In genomic region chr11:75445315-75445953, GRCh38 we compare ENCODE assay signal across 8 cellular contexts. TPM values are rescaled to one million over a fixed set of nuclear protein-coding genes. Genes with fewer than 3 reads are reported as not detected.
A peak's percentile ranks its signal among the peaks of the same experiment; 100 is the strongest.
DNase-seq lines count a peak whose midpoint lies in the region; ATAC-seq lines count a peak whose summit lies in the region.

No MANE protein-coding gene starts in this region.

- in situ Hi-C loops in SK-MEL-5 (cut with HindIII; ENCODE audit: low pct_unique_long_range_greater_than_20kb, low sequenced_read_pairs) = no loop called here

- intact Hi-C loops in Right ventricle myocardium superior (cut with DNase I) = no loop called here

- peak; percentile 57 for ATAC-seq in HG02588 (IDR thresholded peaks at IDR 0.05; ENCODE audit: unreplicated experiment)
- ATAC-seq in Right ventricle myocardium superior (ENCODE audit: poor library complexity) = peak; percentile 79
- no peak for ATAC-seq in HG02973 (IDR thresholded peaks at IDR 0.05; ENCODE audit: unreplicated experiment)

- DNase-seq in DMS53 (lab: John Stamatoyannopoulos, UW) (peak; percentile 88), SK-MEL-5 (ENCODE audit: low read depth, low spot score) (peak; percentile 84), Right ventricle myocardium superior (peak; percentile 76), putamen (ENCODE audit: low spot score) (peak; percentile 39), NCI-H2171 (lab: John Stamatoyannopoulos, UW) (no peak)
- peak; percentile 73 for DNase-seq in activated naive CD4-positive, alpha-beta T cell treated with anti-CD3 and anti-CD28 coated beads, Interleukin-2, amount 50 U/mL, for 16 hours

RNA-seq across cellular contexts. Expression of gene KLHL35, which starts 12.4 kb away (rescaled TPM):
- 0.08 and 0.24 TPM in 2 replicates for total RNA-seq in SK-MEL-5 (2014; rRNA removed; shearing (Covaris generic))
- polyA plus RNA-seq in SK-MEL-5 (2015; cell fraction: cytosol; rRNA removed) = 0.06 and 0.08 TPM in 2 replicates
- polyA plus RNA-seq in SK-MEL-5 (2015; cell fraction: nucleus; rRNA removed) = 2.2 and 6.6 TPM in 2 replicates
- total RNA-seq in Right ventricle myocardium superior = 0.48 TPM

RNA-seq across cellular contexts. Expression of gene RPS3, which starts 46.1 kb away (rescaled TPM):
- 3,453 and 4,098 TPM in 2 replicates for total RNA-seq in SK-MEL-5 (2014; rRNA removed; shearing (Covaris generic))
- 3,817 and 4,425 TPM in 2 replicates for polyA plus RNA-seq in SK-MEL-5 (2015; cell fraction: cytosol; rRNA removed)
- 674 and 780 TPM in 2 replicates for polyA plus RNA-seq in SK-MEL-5 (2015; cell fraction: nucleus; rRNA removed)
- 827 TPM for total RNA-seq in Right ventricle myocardium superior
